ENCODE assay signal across 28 cellular contexts in genomic region chr12:121261397-121261796, GRCh38.
"Had no signal": no experiment of that assay in that cellular context is flagged by ENCODE, and none has a peak within 500 bp of the region (broad histone marks: within the 10 kb centered on the region; RNA-seq: fewer than 3 reads in every experiment).

No MANE protein-coding gene starts in this region.

- H3K4me1 ChIP-seq: adrenal gland, body of pancreas, breast epithelium had no signal

- ATAC-seq: activated CD4-positive, alpha-beta T cell treated with anti-CD3 and anti-CD28 coated beads for 36 hours; activated CD4-positive, CD25-positive, alpha-beta regulatory T cell treated with anti-CD3 and anti-CD28 coated beads, Interleukin-2, amount 50 U/mL, for 24 hours; activated CD8-positive, alpha-beta memory T cell treated with anti-CD3 and anti-CD28 coated beads, Interleukin-2, amount 10 ng/mL, durations not matched to agents 7 days and 5 days; activated naive CD4-positive, alpha-beta T cell treated with anti-CD3 and anti-CD28 coated beads, Interleukin-2, amount 50 U/mL, for 72 hours; body of pancreas; Panc1 had no signal

- H3K27me3 ChIP-seq: adrenal gland, body of pancreas, breast epithelium had no signal

- H3K27ac ChIP-seq: adrenal gland, body of pancreas, breast epithelium had no signal

- DNase-seq: activated CD4-positive, alpha-beta memory T cell treated with anti-CD3 and anti-CD28 coated beads, Interleukin-2, amount 10 ng/mL, durations not matched to agents 7 days and 5 days; activated CD4-positive, alpha-beta T cell treated with anti-CD3 and anti-CD28 coated beads for 36 hours; activated CD8-positive, alpha-beta memory T cell treated with anti-CD3 and anti-CD28 coated beads for 24 hours; activated CD8-positive, alpha-beta memory T cell treated with anti-CD3 and anti-CD28 coated beads, Interleukin-2, amount 10 ng/mL, durations not matched to agents 7 days and 5 days; activated CD8-positive, alpha-beta memory T cell treated with anti-CD3 and anti-CD28 coated beads, Interleukin-2, amount 50 U/mL, for 48 hours; activated effector memory CD4-positive, alpha-beta T cell treated with anti-CD3 and anti-CD28 coated beads, Interleukin-2, amount 50 U/mL, for 16 hours; activated naive CD4-positive, alpha-beta T cell; activated T-cell treated with anti-CD3 and anti-CD28 coated beads, Interleukin-2, amount 50 U/mL, for 48 hours; adrenal gland; body of pancreas; Karpas-422; KBM-7; NCI-H1105; NCI-H1417 treated with DMSO at 0.1 percent for 48 hours; NCI-H1694; NCI-H1930; NCI-H2081 treated with DMSO at 0.1 percent for 48 hours; NCI-H226; NCI-H446 treated with DMSO at 0.1 percent for 48 hours; NCI-H524; NCI-H69; SIG-M5; SW 1271; T1000 had no signal

- H3K4me3 ChIP-seq: adrenal gland, body of pancreas, breast epithelium had no signal

- H3K36me3 ChIP-seq: breast epithelium had no signal

- H3K9me3 ChIP-seq: adrenal gland, body of pancreas, breast epithelium had no signal
